28 cellular contexts compared by ENCODE assay signal in genomic region chr6:8879334-8879733, GRCh38.
"Had no signal": no experiment of that assay in that cellular context is flagged by ENCODE, and none has a peak within 500 bp of the region (broad histone marks: within the 10 kb centered on the region; RNA-seq: fewer than 3 reads in every experiment).

No MANE protein-coding gene starts in this region.

- H3K4me3 Mint-ChIP-seq: activated CD4-positive, alpha-beta T cell treated with anti-CD3 and anti-CD28 coated beads, Interleukin-2, amount 10 ng/mL, durations not matched to agents 7 days and 5 days; activated CD8-positive, alpha-beta memory T cell treated with anti-CD3 and anti-CD28 coated beads, Interleukin-2, amount 10 ng/mL, durations not matched to agents 7 days and 5 days; activated CD8-positive, alpha-beta T cell treated with anti-CD3 and anti-CD28 coated beads for 36 hours; activated T-helper 1 cell treated with anti-CD3 and anti-CD28 coated beads, Interleukin-12 subunit alpha, Interleukin-12 subunit beta, Interleukin-2, Interleukin-4 antibody, amounts not matched to agents 30 ng/mL and 10 ng/mL and 1 ng/mL, durations not matched to agents 14 hours and 24 hours and 36 hours; brain; dendritic cell treated with granulocyte-macrophage colony-stimulating factor and Interleukin-4, amounts not matched to agents 40 ng/mL and 50 ng/mL, for 4 days; natural killer cell; stimulated activated naive CD8-positive, alpha-beta T cell treated with anti-CD3 and anti-CD28 coated beads, Interleukin-15, Interleukin-2, amounts not matched to agents 100 ng/mL and 50 ng/mL, for 24 hours had no signal

- H3K27ac Mint-ChIP-seq: activated CD4-positive, alpha-beta T cell treated with anti-CD3 and anti-CD28 coated beads, Interleukin-2, amount 10 ng/mL, durations not matched to agents 7 days and 5 days; activated CD8-positive, alpha-beta memory T cell treated with anti-CD3 and anti-CD28 coated beads, Interleukin-2, amount 10 ng/mL, durations not matched to agents 7 days and 5 days; activated CD8-positive, alpha-beta T cell treated with anti-CD3 and anti-CD28 coated beads for 36 hours; activated T-helper 1 cell treated with anti-CD3 and anti-CD28 coated beads, Interleukin-12 subunit alpha, Interleukin-12 subunit beta, Interleukin-2, Interleukin-4 antibody, amounts not matched to agents 30 ng/mL and 10 ng/mL and 1 ng/mL, durations not matched to agents 14 hours and 24 hours and 36 hours; brain; dendritic cell treated with granulocyte-macrophage colony-stimulating factor and Interleukin-4, amounts not matched to agents 40 ng/mL and 50 ng/mL, for 4 days; natural killer cell; progenitor cell of endocrine pancreas; stimulated activated naive CD8-positive, alpha-beta T cell treated with anti-CD3 and anti-CD28 coated beads, Interleukin-15, Interleukin-2, amounts not matched to agents 100 ng/mL and 50 ng/mL, for 24 hours had no signal

- DNase-seq: activated CD4-positive, alpha-beta T cell treated with anti-CD3 and anti-CD28 coated beads, Interleukin-2, amount 10 ng/mL, durations not matched to agents 7 days and 5 days; activated CD8-positive, alpha-beta memory T cell treated with anti-CD3 and anti-CD28 coated beads, Interleukin-2, amount 10 ng/mL, durations not matched to agents 7 days and 5 days; activated CD8-positive, alpha-beta T cell treated with anti-CD3 and anti-CD28 coated beads for 36 hours; activated gamma-delta T cell; activated naive CD4-positive, alpha-beta T cell treated with anti-CD3 and anti-CD28 coated beads, Interleukin-2, amount 50 U/mL, for 16 hours; activated T-cell treated with anti-CD3 and anti-CD28 coated beads for 4 hours; anterior cingulate cortex; caudate nucleus; effector CD4-positive, alpha-beta T cell; gastrocnemius medialis; head of caudate nucleus; hypothalamus; left ventricle myocardium inferior; midbrain; natural killer cell; retina; stimulated activated CD4-positive, alpha-beta T cell treated with anti-CD3 and anti-CD28 coated beads, Interleukin-4, amount 100 ng/mL, for 24 hours; substantia nigra; T-helper 2 cell; thyroid gland had no signal

- ATAC-seq: activated CD4-positive, CD25-positive, alpha-beta regulatory T cell treated with anti-CD3 and anti-CD28 coated beads, Interleukin-2, amount 50 U/mL, for 24 hours; activated CD8-positive, alpha-beta memory T cell treated with anti-CD3 and anti-CD28 coated beads, Interleukin-2, amount 10 ng/mL, durations not matched to agents 7 days and 5 days; activated CD8-positive, alpha-beta T cell treated with anti-CD3 and anti-CD28 coated beads for 36 hours; esophagus mucosa; gastrocnemius medialis; natural killer cell had no signal

- H3K4me3 ChIP-seq: gastrocnemius medialis, left ventricle myocardium inferior, thyroid gland had no signal

- H3K9me3 Mint-ChIP-seq: activated CD4-positive, alpha-beta T cell treated with anti-CD3 and anti-CD28 coated beads, Interleukin-2, amount 10 ng/mL, durations not matched to agents 7 days and 5 days; activated CD8-positive, alpha-beta T cell treated with anti-CD3 and anti-CD28 coated beads for 36 hours; activated T-helper 1 cell treated with anti-CD3 and anti-CD28 coated beads, Interleukin-12 subunit alpha, Interleukin-12 subunit beta, Interleukin-2, Interleukin-4 antibody, amounts not matched to agents 30 ng/mL and 10 ng/mL and 1 ng/mL, durations not matched to agents 14 hours and 24 hours and 36 hours; dendritic cell treated with granulocyte-macrophage colony-stimulating factor and Interleukin-4, amounts not matched to agents 40 ng/mL and 50 ng/mL, for 4 days had no signal

- H3K27me3 ChIP-seq: gastrocnemius medialis, thyroid gland had no signal

- H3K9me3 ChIP-seq: gastrocnemius medialis, left ventricle myocardium inferior, thyroid gland had no signal

- H3K27ac ChIP-seq: gastrocnemius medialis, left ventricle myocardium inferior, thyroid gland, VCaP had no signal

- H3K27me3 Mint-ChIP-seq: activated CD4-positive, alpha-beta T cell treated with anti-CD3 and anti-CD28 coated beads, Interleukin-2, amount 10 ng/mL, durations not matched to agents 7 days and 5 days; activated CD8-positive, alpha-beta memory T cell treated with anti-CD3 and anti-CD28 coated beads, Interleukin-2, amount 10 ng/mL, durations not matched to agents 7 days and 5 days; activated CD8-positive, alpha-beta T cell treated with anti-CD3 and anti-CD28 coated beads for 36 hours; brain; dendritic cell treated with granulocyte-macrophage colony-stimulating factor and Interleukin-4, amounts not matched to agents 40 ng/mL and 50 ng/mL, for 4 days; progenitor cell of endocrine pancreas; stimulated activated naive CD8-positive, alpha-beta T cell treated with anti-CD3 and anti-CD28 coated beads, Interleukin-15, Interleukin-2, amounts not matched to agents 100 ng/mL and 50 ng/mL, for 24 hours had no signal

- H3K36me3 ChIP-seq: gastrocnemius medialis, left ventricle myocardium inferior, thyroid gland had no signal

- H3K36me3 Mint-ChIP-seq: activated CD8-positive, alpha-beta memory T cell treated with anti-CD3 and anti-CD28 coated beads, Interleukin-2, amount 10 ng/mL, durations not matched to agents 7 days and 5 days; brain; natural killer cell had no signal

- H3K4me1 Mint-ChIP-seq: activated CD4-positive, alpha-beta T cell treated with anti-CD3 and anti-CD28 coated beads, Interleukin-2, amount 10 ng/mL, durations not matched to agents 7 days and 5 days; activated CD8-positive, alpha-beta memory T cell treated with anti-CD3 and anti-CD28 coated beads, Interleukin-2, amount 10 ng/mL, durations not matched to agents 7 days and 5 days; brain; natural killer cell had no signal

- H3K4me1 ChIP-seq: gastrocnemius medialis, left ventricle myocardium inferior, thyroid gland had no signal
